26 cellular contexts compared by ENCODE assay signal in genomic region chr15:38539008-38539343, GRCh38. TPM values are rescaled to one million over a fixed set of nuclear protein-coding genes. Genes with fewer than 3 reads are reported as not detected.
DNase-seq lines count a peak whose midpoint lies in the region; ATAC-seq lines count a peak whose summit lies in the region.
"Had no signal": no experiment of that assay in that cellular context is flagged by ENCODE, and none has a peak within 500 bp of the region (broad histone marks: within the 10 kb centered on the region; RNA-seq: fewer than 3 reads in every experiment).

No MANE protein-coding gene starts in this region.

- peaks cover 85% of the 10 kb centered on the region for H3K36me3 Mint-ChIP-seq in activated CD4-positive, alpha-beta T cell treated with anti-CD3 and anti-CD28 coated beads, Interleukin-2, amount 10 ng/mL, durations not matched to agents 7 days and 5 days (ENCODE audit: low read depth)
- H3K36me3 Mint-ChIP-seq in CD8-positive, alpha-beta memory T cell: peaks cover 3 to 59% (median 9%) of the 10 kb centered on the region in 3 donors
- H3K36me3 Mint-ChIP-seq in activated naive CD4-positive, alpha-beta T cell treated with anti-CD3 and anti-CD28 coated beads, Interleukin-2, amount 50 U/mL, for 72 hours: peaks cover 17 to 62% of the 10 kb centered on the region in 2 donors
- H3K36me3 Mint-ChIP-seq in natural killer cell treated with Interleukin-12 subunit alpha and Interleukin-12 subunit beta and Interleukin-15 and Interleukin-18, amount 100 ng/mL, for 72 hours: peaks cover 35% of the 10 kb centered on the region
- H3K36me3 Mint-ChIP-seq: mesothelial cell of epicardium had no signal

- no peaks in the 10 kb centered on the region for H3K27me3 ChIP-seq in CD8-positive, alpha-beta memory T cell (ENCODE audit: insufficient read depth, low read length, poor library complexity, severe bottlenecking)
- H3K27me3 ChIP-seq: upper lobe of right lung had no signal

- ATAC-seq in activated naive CD4-positive, alpha-beta T cell treated with anti-CD3 and anti-CD28 coated beads, Interleukin-2, amount 50 U/mL, for 72 hours: peak; percentile 65 to 72
- ATAC-seq in natural killer cell treated with Interleukin-12 subunit alpha and Interleukin-12 subunit beta and Interleukin-15 and Interleukin-18, amount 100 ng/mL, for 72 hours: peak; percentile 37 to 64
- ATAC-seq: GM23338, right cardiac atrium, upper lobe of right lung had no signal

- H3K27ac Mint-ChIP-seq in activated CD4-positive, alpha-beta T cell treated with anti-CD3 and anti-CD28 coated beads, Interleukin-2, amount 10 ng/mL, durations not matched to agents 7 days and 5 days: peak overlapping the region; percentile 71
- peak overlapping the region; percentile 86 to 97 (median 88) for H3K27ac Mint-ChIP-seq in CD8-positive, alpha-beta memory T cell
- peak overlapping the region; percentile 71 to 94 for H3K27ac Mint-ChIP-seq in activated naive CD4-positive, alpha-beta T cell treated with anti-CD3 and anti-CD28 coated beads, Interleukin-2, amount 50 U/mL, for 72 hours
- H3K27ac Mint-ChIP-seq in natural killer cell treated with Interleukin-12 subunit alpha and Interleukin-12 subunit beta and Interleukin-15 and Interleukin-18, amount 100 ng/mL, for 72 hours: peak overlapping the region; percentile 62 to 90
- H3K27ac Mint-ChIP-seq: B cell, GM23338, HFFc6, mesothelial cell of epicardium had no signal

- peak overlapping the region; percentile 13 for H3K27ac ChIP-seq in CD8-positive, alpha-beta memory T cell (ENCODE audit: low read depth, low read length)
- H3K27ac ChIP-seq: parathyroid adenoma, RWPE1, upper lobe of right lung had no signal

- no peak for DNase-seq in activated CD4-positive, alpha-beta T cell treated with anti-CD3 and anti-CD28 coated beads, Interleukin-2, amount 10 ng/mL, durations not matched to agents 7 days and 5 days
- DNase-seq in activated CD4-positive, alpha-beta T cell treated with anti-CD3 and anti-CD28 coated beads, Interleukin-2, amount 50 U/mL, for 48 hours: no peak
- DNase-seq in CD8-positive, alpha-beta memory T cell: no peak
- DNase-seq in activated naive CD4-positive, alpha-beta T cell treated with anti-CD3 and anti-CD28 coated beads, Interleukin-2, amount 50 U/mL, for 72 hours (ENCODE audit: low spot score in 2 of 2): no peak
- DNase-seq in natural killer cell treated with Interleukin-12 subunit alpha and Interleukin-12 subunit beta and Interleukin-15 and Interleukin-18, amount 100 ng/mL, for 72 hours (ENCODE audit: low spot score): no peak
- DNase-seq in 8988T: no peak
- no peak for DNase-seq in RPMI8226
- DNase-seq in HT-29 (ENCODE audit: low spot score): no peak
- DNase-seq: Caco-2; central memory CD4-positive, alpha-beta T cell; dermis blood vessel endothelial cell; DMS79 treated with DMSO at 0.1 percent for 48 hours; HFFc6; KG1; MM.1S; NCI-H1417 treated with DMSO at 0.1 percent for 48 hours; NCI-H2081 treated with DMSO at 0.1 percent for 48 hours; NCI-H82; right cardiac atrium; upper lobe of right lung had no signal

- H3K9me3 ChIP-seq in CD8-positive, alpha-beta memory T cell (ENCODE audit: low read length): no peaks in the 10 kb centered on the region
- H3K9me3 ChIP-seq: Caco-2, upper lobe of right lung had no signal

- peaks cover 92% of the 10 kb centered on the region for H3K4me1 ChIP-seq in CD8-positive, alpha-beta memory T cell (ENCODE audit: insufficient read depth, low read length)
- H3K4me1 ChIP-seq: Caco-2, upper lobe of right lung had no signal

- H3K4me3 ChIP-seq in CD8-positive, alpha-beta memory T cell (ENCODE audit: low read length): peak overlapping the region; percentile 1
- H3K4me3 ChIP-seq: GM23338, upper lobe of right lung had no signal

- H3K4me1 Mint-ChIP-seq in activated CD4-positive, alpha-beta T cell treated with anti-CD3 and anti-CD28 coated beads, Interleukin-2, amount 10 ng/mL, durations not matched to agents 7 days and 5 days: peaks cover 90% of the 10 kb centered on the region
- H3K4me1 Mint-ChIP-seq in CD8-positive, alpha-beta memory T cell: peaks cover 94 to 98% (median 98%) of the 10 kb centered on the region in 3 donors
- peaks cover 84 to 86% of the 10 kb centered on the region in 2 donors for H3K4me1 Mint-ChIP-seq in natural killer cell treated with Interleukin-12 subunit alpha and Interleukin-12 subunit beta and Interleukin-15 and Interleukin-18, amount 100 ng/mL, for 72 hours (ENCODE audit: low read depth in 2 of 2)

- peaks cover 4% of the 10 kb centered on the region for H3K36me3 ChIP-seq in CD8-positive, alpha-beta memory T cell (ENCODE audit: insufficient read depth, low read length)
- H3K36me3 ChIP-seq: upper lobe of right lung had no signal

- no peaks in the 10 kb centered on the region for H3K9me3 Mint-ChIP-seq in activated CD4-positive, alpha-beta T cell treated with anti-CD3 and anti-CD28 coated beads, Interleukin-2, amount 10 ng/mL, durations not matched to agents 7 days and 5 days
- no peaks in the 10 kb centered on the region for H3K9me3 Mint-ChIP-seq in CD8-positive, alpha-beta memory T cell
- no peaks in the 10 kb centered on the region for H3K9me3 Mint-ChIP-seq in activated naive CD4-positive, alpha-beta T cell treated with anti-CD3 and anti-CD28 coated beads, Interleukin-2, amount 50 U/mL, for 72 hours
- H3K9me3 Mint-ChIP-seq in natural killer cell treated with Interleukin-12 subunit alpha and Interleukin-12 subunit beta and Interleukin-15 and Interleukin-18, amount 100 ng/mL, for 72 hours: no peaks in the 10 kb centered on the region
- H3K9me3 Mint-ChIP-seq: GM23338, HFFc6 had no signal

- H3K27me3 Mint-ChIP-seq in activated CD4-positive, alpha-beta T cell treated with anti-CD3 and anti-CD28 coated beads, Interleukin-2, amount 10 ng/mL, durations not matched to agents 7 days and 5 days: no peaks in the 10 kb centered on the region
- H3K27me3 Mint-ChIP-seq in CD8-positive, alpha-beta memory T cell: no peaks in the 10 kb centered on the region
- H3K27me3 Mint-ChIP-seq in natural killer cell treated with Interleukin-12 subunit alpha and Interleukin-12 subunit beta and Interleukin-15 and Interleukin-18, amount 100 ng/mL, for 72 hours: no peaks in the 10 kb centered on the region
- H3K27me3 Mint-ChIP-seq: B cell had no signal

- POLR2A ChIA-PET in activated CD4-positive, alpha-beta T cell treated with anti-CD3 and anti-CD28 coated beads, Interleukin-2, amount 10 ng/mL, durations not matched to agents 7 days and 5 days (lab: Charles Lee): no interaction called here
- POLR2A ChIA-PET in CD8-positive, alpha-beta memory T cell (lab: Charles Lee): no interaction called here

- CTCF ChIA-PET in activated CD4-positive, alpha-beta T cell treated with anti-CD3 and anti-CD28 coated beads, Interleukin-2, amount 10 ng/mL, durations not matched to agents 7 days and 5 days (lab: Charles Lee): interaction anchor here (0.9 to 1.5 kb wide), 5 partner anchors 14 to 150 kb away, joined by 3 to 4 read pairs (median 3); no protein-coding TSS in a partner anchor
- CTCF ChIA-PET in CD8-positive, alpha-beta memory T cell (lab: Charles Lee): interaction anchor here (1.8 to 2.3 kb wide), 3 partner anchors 25 to 145 kb away, joined by 4 to 10 read pairs (median 7); partner anchors contain the start of gene RASGRP1

- H3K4me3 Mint-ChIP-seq in activated CD4-positive, alpha-beta T cell treated with anti-CD3 and anti-CD28 coated beads, Interleukin-2, amount 10 ng/mL, durations not matched to agents 7 days and 5 days: no peak overlapping the region
- H3K4me3 Mint-ChIP-seq in CD8-positive, alpha-beta memory T cell: peak overlapping the region; percentile 32 to 84 (median 77)
- H3K4me3 Mint-ChIP-seq in natural killer cell treated with Interleukin-12 subunit alpha and Interleukin-12 subunit beta and Interleukin-15 and Interleukin-18, amount 100 ng/mL, for 72 hours: peak overlapping the region; percentile 83
- H3K4me3 Mint-ChIP-seq: B cell, GM23338, HFFc6, mesothelial cell of epicardium had no signal

RNA-seq across cellular contexts. Expression of gene RASGRP1, which starts 25.6 kb away (rescaled TPM):
- total RNA-seq in activated CD4-positive, alpha-beta T cell treated with anti-CD3 and anti-CD28 coated beads, Interleukin-2, amount 10 ng/mL, durations not matched to agents 7 days and 5 days: 100 to 1,000 TPM; 185 to 204 TPM
- total RNA-seq in CD8-positive, alpha-beta memory T cell: 10 to 100 TPM; 64.7 to 67.9 TPM
- 90.9 TPM for polyA plus RNA-seq in CD8-positive, alpha-beta memory T cell
- 100 to 1,000 TPM in 1 of 2 donors, 10 to 100 TPM in 1; 61.2 to 102 TPM for total RNA-seq in activated naive CD4-positive, alpha-beta T cell treated with anti-CD3 and anti-CD28 coated beads, Interleukin-2, amount 50 U/mL, for 72 hours
- 100 to 1,000 TPM; 154 to 241 TPM for total RNA-seq in natural killer cell treated with Interleukin-12 subunit alpha and Interleukin-12 subunit beta and Interleukin-15 and Interleukin-18, amount 100 ng/mL, for 72 hours
- 0.08 and 1.3 TPM in 2 replicates for total RNA-seq in HT-29 (2014; rRNA removed; shearing (Covaris generic))
- total RNA-seq: A673 had no signal

Comparison
In these comparisons a context has a peak if more than half of its experiments do, and no peak if none do; other contexts are left out.
1. RNA of gene RASGRP1, which starts 25.6 kb away (total RNA-seq): 154 to 241 TPM in natural killer cell treated with Interleukin-12 subunit alpha and Interleukin-12 subunit beta and Interleukin-15 and Interleukin-18, amount 100 ng/mL, for 72 hours, 185 to 204 TPM in activated CD4-positive, alpha-beta T cell treated with anti-CD3 and anti-CD28 coated beads, Interleukin-2, amount 10 ng/mL, durations not matched to agents 7 days and 5 days, 61.2 to 102 TPM in activated naive CD4-positive, alpha-beta T cell treated with anti-CD3 and anti-CD28 coated beads, Interleukin-2, amount 50 U/mL, for 72 hours and 64.7 to 67.9 TPM in CD8-positive, alpha-beta memory T cell; 0.08 to 1.3 TPM in HT-29; every median in the first group is over 10 times any median in the second.
2. Peak in every context shown above with its lines, with median percentiles within 50 percentile points of each other: H3K27ac Mint-ChIP-seq.